ENCODE assay signal across 1 cellular context in the genomic region with DNA sequence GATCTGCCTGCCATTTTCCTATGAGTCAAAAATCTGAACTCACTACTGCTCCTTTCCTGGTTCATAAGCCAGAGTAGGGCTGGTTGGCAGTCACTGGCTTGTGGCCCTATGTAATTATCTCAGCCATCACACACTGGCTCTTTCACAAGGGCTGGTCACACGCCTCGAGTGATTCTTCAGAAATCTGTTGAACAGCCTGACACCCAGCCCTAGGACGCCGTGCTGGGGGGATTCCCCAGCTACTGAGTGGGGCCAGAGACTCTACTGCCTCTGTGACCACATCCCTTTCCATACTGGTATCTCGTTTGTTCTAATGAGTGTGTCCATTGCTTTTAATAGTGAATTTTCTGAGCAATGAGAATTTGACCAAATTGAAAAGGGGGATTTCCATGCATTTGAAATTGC.
TF ChIP-seq lines count a peak whose summit lies in the region.

No MANE protein-coding gene starts in this region.

TF ChIP-seq in HepG2, 621 proteins besides CTCF, POLR2A, EP300 and RAD21:
- TF ChIP-seq MYNN (CRISPR knock-in tag; IDR thresholded peaks at IDR 0.05; ENCODE audit: low read depth) (no peak), MAZ (IDR thresholded peaks at IDR 0.05; ENCODE audit: borderline replicate concordance, low read depth, low read length) (no peak), MAZ (CRISPR knock-in tag; IDR thresholded peaks at IDR 0.05; ENCODE audit: low read depth) (no peak), JUNB (CRISPR knock-in tag; IDR thresholded peaks at IDR 0.05; ENCODE audit: borderline replicate concordance) (no peak), HMG20A (CRISPR knock-in tag; IDR thresholded peaks at IDR 0.05; ENCODE audit: borderline replicate concordance) (no peak), LBX2 (CRISPR knock-in tag; IDR thresholded peaks at IDR 0.05; ENCODE audit: borderline replicate concordance) (no peak)
- TF ChIP-seq, protein P1, sequence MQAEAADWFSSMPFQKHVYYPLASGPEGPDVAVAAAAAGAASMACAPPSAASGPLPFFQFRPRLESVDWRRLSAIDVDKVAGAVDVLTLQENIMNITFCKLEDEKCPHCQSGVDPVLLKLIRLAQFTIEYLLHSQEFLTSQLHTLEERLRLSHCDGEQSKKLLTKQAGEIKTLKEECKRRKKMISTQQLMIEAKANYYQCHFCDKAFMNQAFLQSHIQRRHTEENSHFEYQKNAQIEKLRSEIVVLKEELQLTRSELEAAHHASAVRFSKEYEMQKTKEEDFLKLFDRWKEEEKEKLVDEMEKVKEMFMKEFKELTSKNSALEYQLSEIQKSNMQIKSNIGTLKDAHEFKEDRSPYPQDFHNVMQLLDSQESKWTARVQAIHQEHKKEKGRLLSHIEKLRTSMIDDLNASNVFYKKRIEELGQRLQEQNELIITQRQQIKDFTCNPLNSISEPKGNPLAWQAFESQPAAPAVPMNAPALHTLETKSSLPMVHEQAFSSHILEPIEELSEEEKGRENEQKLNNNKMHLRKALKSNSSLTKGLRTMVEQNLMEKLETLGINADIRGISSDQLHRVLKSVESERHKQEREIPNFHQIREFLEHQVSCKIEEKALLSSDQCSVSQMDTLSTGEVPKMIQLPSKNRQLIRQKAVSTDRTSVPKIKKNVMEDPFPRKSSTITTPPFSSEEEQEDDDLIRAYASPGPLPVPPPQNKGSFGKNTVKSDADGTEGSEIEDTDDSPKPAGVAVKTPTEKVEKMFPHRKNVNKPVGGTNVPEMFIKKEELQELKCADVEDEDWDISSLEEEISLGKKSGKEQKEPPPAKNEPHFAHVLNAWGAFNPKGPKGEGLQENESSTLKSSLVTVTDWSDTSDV (CRISPR knock-in tag; IDR thresholded peaks at IDR 0.05): no peak
